18 cellular contexts compared by ENCODE assay signal in genomic region chr11:76605338-76606074, GRCh38.
A peak's percentile ranks its signal among the peaks of the same experiment; 100 is the strongest.
DNase-seq lines count a peak whose midpoint lies in the region; ATAC-seq and TF ChIP-seq lines count a peak whose summit lies in the region.
"Had no signal": no experiment of that assay in that cellular context is flagged by ENCODE, and none has a peak within 500 bp of the region (broad histone marks: within the 10 kb centered on the region; RNA-seq: fewer than 3 reads in every experiment).

No MANE protein-coding gene starts in this region.

- TF ChIP-seq POLR2A in spleen (IDR thresholded peaks at IDR 0.05) = no peak

- no peaks in the 10 kb centered on the region for H3K27me3 Mint-ChIP-seq in activated CD8-positive, alpha-beta T cell treated with anti-CD3 and anti-CD28 coated beads, Interleukin-2, amount 10 ng/mL, durations not matched to agents 7 days and 5 days (ENCODE audit: low read depth)
- peaks cover under 1% of the 10 kb centered on the region for H3K27me3 Mint-ChIP-seq in activated CD8-positive, alpha-beta T cell treated with anti-CD3 and anti-CD28 coated beads for 36 hours
- H3K27me3 Mint-ChIP-seq in glutamatergic neuron (ENCODE audit: unreplicated experiment) = peaks cover 8% of the 10 kb centered on the region
- H3K27me3 Mint-ChIP-seq: effector memory CD8-positive, alpha-beta T cell had no signal

- H3K4me3 Mint-ChIP-seq in activated CD8-positive, alpha-beta T cell treated with anti-CD3 and anti-CD28 coated beads, Interleukin-2, amount 10 ng/mL, durations not matched to agents 7 days and 5 days = no peak overlapping the region
- no peak overlapping the region for H3K4me3 Mint-ChIP-seq in activated CD8-positive, alpha-beta T cell treated with anti-CD3 and anti-CD28 coated beads for 36 hours
- no peak overlapping the region for H3K4me3 Mint-ChIP-seq in glutamatergic neuron (ENCODE audit: unreplicated experiment)
- H3K4me3 Mint-ChIP-seq: activated CD4-positive, alpha-beta T cell treated with anti-CD3 and anti-CD28 coated beads, Interleukin-2, amount 10 ng/mL, durations not matched to agents 7 days and 5 days; effector memory CD8-positive, alpha-beta T cell; H9; natural killer cell treated with Interleukin-12 subunit alpha and Interleukin-12 subunit beta and Interleukin-15 and Interleukin-18, amount 100 ng/mL, for 72 hours had no signal

- H3K9me3 ChIP-seq in colonic mucosa (no peaks in the 10 kb centered on the region), spleen (no peaks in the 10 kb centered on the region)

- no peak for TF ChIP-seq CTCF in activated CD8-positive, alpha-beta T cell treated with anti-CD3 and anti-CD28 coated beads for 36 hours (IDR thresholded peaks at IDR 0.05)
- TF ChIP-seq CTCF in colonic mucosa (IDR thresholded peaks at IDR 0.05) (no peak), spleen (IDR thresholded peaks at IDR 0.05 in 8 of 11, conservative IDR thresholded peaks at IDR 0.05 in 3 of 11) (no peak), glutamatergic neuron (IDR thresholded peaks at IDR 0.05; ENCODE audit: partially characterized antibody, unreplicated experiment) (no peak), foreskin keratinocyte (conservative IDR thresholded peaks at IDR 0.05) (no peak)

- H3K27ac ChIP-seq in colonic mucosa (peak overlapping the region; percentile 54), spleen (peak overlapping the region in 5 of 8 donors; percentile 5 to 78 (median 73)), foreskin keratinocyte (no peak overlapping the region)

- no peak overlapping the region for H3K9ac ChIP-seq in colonic mucosa (ENCODE audit: low read depth in 2 of 2, low read length in 2 of 2)

- DNase-seq in activated CD8-positive, alpha-beta T cell treated with anti-CD3 and anti-CD28 coated beads, Interleukin-2, amount 10 ng/mL, durations not matched to agents 7 days and 5 days = peak; percentile 16
- DNase-seq in activated CD8-positive, alpha-beta T cell treated with anti-CD3 and anti-CD28 coated beads for 36 hours = no peak
- peak; percentile 33 for DNase-seq in colonic mucosa
- DNase-seq in mesenteric fat pad (ENCODE audit: low spot score) = peak; percentile 72
- DNase-seq in spleen = no peak
- DNase-seq in glutamatergic neuron = no peak
- no peak for DNase-seq in foreskin keratinocyte
- DNase-seq in UCSD-AML1 (lab: John Stamatoyannopoulos, UW; ENCODE audit: unreplicated experiment) = no peak
- DNase-seq: activated CD4-positive, alpha-beta T cell treated with anti-CD3 and anti-CD28 coated beads, Interleukin-2, amount 10 ng/mL, durations not matched to agents 7 days and 5 days; cerebellar nuclear complex; effector memory CD8-positive, alpha-beta T cell; NCI-H1048; NCI-H1930; NCI-H226; PC-3; T-helper 1 cell had no signal

- H3K4me3 ChIP-seq in colonic mucosa (no peak overlapping the region), spleen (no peak overlapping the region)

- H3K36me3 Mint-ChIP-seq in activated CD8-positive, alpha-beta T cell treated with anti-CD3 and anti-CD28 coated beads, Interleukin-2, amount 10 ng/mL, durations not matched to agents 7 days and 5 days (ENCODE audit: low read depth) = no peaks in the 10 kb centered on the region
- H3K36me3 Mint-ChIP-seq in activated CD8-positive, alpha-beta T cell treated with anti-CD3 and anti-CD28 coated beads for 36 hours (ENCODE audit: low read depth) = no peaks in the 10 kb centered on the region
- H3K36me3 Mint-ChIP-seq in glutamatergic neuron (ENCODE audit: unreplicated experiment) = peaks cover 14% of the 10 kb centered on the region
- H3K36me3 Mint-ChIP-seq: natural killer cell treated with Interleukin-12 subunit alpha and Interleukin-12 subunit beta and Interleukin-15 and Interleukin-18, amount 100 ng/mL, for 72 hours had no signal

- POLR2A ChIA-PET in activated CD8-positive, alpha-beta T cell treated with anti-CD3 and anti-CD28 coated beads, Interleukin-2, amount 10 ng/mL, durations not matched to agents 7 days and 5 days (lab: Charles Lee) = no interaction called here
- POLR2A ChIA-PET in activated CD8-positive, alpha-beta T cell treated with anti-CD3 and anti-CD28 coated beads for 36 hours (lab: Charles Lee) = no interaction called here

- H3K36me3 ChIP-seq in colonic mucosa (no peaks in the 10 kb centered on the region), spleen (no peaks in the 10 kb centered on the region)

- 83 to 90% (median 87%) methylated on average over 8 of the region's 8 CpGs for WGBS in spleen, 5 donors

- CTCF ChIA-PET in activated CD8-positive, alpha-beta T cell treated with anti-CD3 and anti-CD28 coated beads, Interleukin-2, amount 10 ng/mL, durations not matched to agents 7 days and 5 days (lab: Charles Lee) = no interaction called here
- CTCF ChIA-PET in activated CD8-positive, alpha-beta T cell treated with anti-CD3 and anti-CD28 coated beads for 36 hours (lab: Charles Lee) = no interaction called here

- intact Hi-C loops in activated CD8-positive, alpha-beta T cell treated with anti-CD3 and anti-CD28 coated beads for 36 hours (cut with micrococcal nuclease) = no loop called here
- intact Hi-C loops in colonic mucosa (cut with DNase I) = no loop called here
- intact Hi-C loops in spleen (cut with DNase I; ENCODE audit: low total_unique reads) = no loop called here

- no peak overlapping the region for H3K27ac Mint-ChIP-seq in activated CD8-positive, alpha-beta T cell treated with anti-CD3 and anti-CD28 coated beads, Interleukin-2, amount 10 ng/mL, durations not matched to agents 7 days and 5 days
- no peak overlapping the region for H3K27ac Mint-ChIP-seq in activated CD8-positive, alpha-beta T cell treated with anti-CD3 and anti-CD28 coated beads for 36 hours
- H3K27ac Mint-ChIP-seq in glutamatergic neuron (ENCODE audit: unreplicated experiment) = no peak overlapping the region
- H3K27ac Mint-ChIP-seq: activated CD4-positive, alpha-beta T cell treated with anti-CD3 and anti-CD28 coated beads, Interleukin-2, amount 10 ng/mL, durations not matched to agents 7 days and 5 days; effector memory CD8-positive, alpha-beta T cell; natural killer cell treated with Interleukin-12 subunit alpha and Interleukin-12 subunit beta and Interleukin-15 and Interleukin-18, amount 100 ng/mL, for 72 hours had no signal

- H3K4me1 ChIP-seq in colonic mucosa = peaks cover 11% of the 10 kb centered on the region
- H3K4me1 ChIP-seq in spleen = peaks cover 0 to 50% (median 29%) of the 10 kb centered on the region in 6 donors
- no peaks in the 10 kb centered on the region for H3K4me1 ChIP-seq in foreskin keratinocyte

- ATAC-seq in activated CD8-positive, alpha-beta T cell treated with anti-CD3 and anti-CD28 coated beads, Interleukin-2, amount 10 ng/mL, durations not matched to agents 7 days and 5 days = no peak
- no peak for ATAC-seq in activated CD8-positive, alpha-beta T cell treated with anti-CD3 and anti-CD28 coated beads for 36 hours
- ATAC-seq in foreskin keratinocyte = no peak
- ATAC-seq: effector memory CD8-positive, alpha-beta T cell; natural killer cell treated with Interleukin-12 subunit alpha and Interleukin-12 subunit beta and Interleukin-15 and Interleukin-18, amount 100 ng/mL, for 72 hours; PC-3 had no signal

- H3K27me3 ChIP-seq in colonic mucosa (no peaks in the 10 kb centered on the region), spleen (replicated peaks in 1 of 7) (peaks cover 0 to 4% (median 0%) of the 10 kb centered on the region in 7 donors), foreskin keratinocyte (peaks cover 13% of the 10 kb centered on the region)

- no peaks in the 10 kb centered on the region for H3K9me3 Mint-ChIP-seq in activated CD8-positive, alpha-beta T cell treated with anti-CD3 and anti-CD28 coated beads, Interleukin-2, amount 10 ng/mL, durations not matched to agents 7 days and 5 days (ENCODE audit: insufficient read depth)
- H3K9me3 Mint-ChIP-seq in activated CD8-positive, alpha-beta T cell treated with anti-CD3 and anti-CD28 coated beads for 36 hours = no peaks in the 10 kb centered on the region
- peaks cover 23% of the 10 kb centered on the region for H3K9me3 Mint-ChIP-seq in glutamatergic neuron (ENCODE audit: unreplicated experiment)
- H3K9me3 Mint-ChIP-seq: activated CD4-positive, alpha-beta T cell treated with anti-CD3 and anti-CD28 coated beads, Interleukin-2, amount 10 ng/mL, durations not matched to agents 7 days and 5 days; effector memory CD8-positive, alpha-beta T cell; natural killer cell treated with Interleukin-12 subunit alpha and Interleukin-12 subunit beta and Interleukin-15 and Interleukin-18, amount 100 ng/mL, for 72 hours had no signal

- no peaks in the 10 kb centered on the region for H3K4me1 Mint-ChIP-seq in activated CD8-positive, alpha-beta T cell treated with anti-CD3 and anti-CD28 coated beads, Interleukin-2, amount 10 ng/mL, durations not matched to agents 7 days and 5 days (ENCODE audit: low read depth)
- peaks cover 4% of the 10 kb centered on the region for H3K4me1 Mint-ChIP-seq in activated CD8-positive, alpha-beta T cell treated with anti-CD3 and anti-CD28 coated beads for 36 hours (ENCODE audit: low read depth)
- peaks cover 32% of the 10 kb centered on the region for H3K4me1 Mint-ChIP-seq in glutamatergic neuron (ENCODE audit: low read depth, unreplicated experiment)
- H3K4me1 Mint-ChIP-seq: activated CD4-positive, alpha-beta T cell treated with anti-CD3 and anti-CD28 coated beads, Interleukin-2, amount 10 ng/mL, durations not matched to agents 7 days and 5 days had no signal

Comparison
In these comparisons a context has a peak if more than half of its experiments do, and no peak if none do; other contexts are left out.
1. DNase-seq: peak in activated CD8-positive, alpha-beta T cell treated with anti-CD3 and anti-CD28 coated beads, Interleukin-2, amount 10 ng/mL, durations not matched to agents 7 days and 5 days (single experiment), colonic mucosa (single experiment) and mesenteric fat pad (single experiment); none in activated CD8-positive, alpha-beta T cell treated with anti-CD3 and anti-CD28 coated beads for 36 hours (single experiment), spleen (single experiment), glutamatergic neuron (single experiment), foreskin keratinocyte (0 of 2) and UCSD-AML1 (single experiment).